ENCODE assay signal across 1 cellular context in the genomic region with DNA sequence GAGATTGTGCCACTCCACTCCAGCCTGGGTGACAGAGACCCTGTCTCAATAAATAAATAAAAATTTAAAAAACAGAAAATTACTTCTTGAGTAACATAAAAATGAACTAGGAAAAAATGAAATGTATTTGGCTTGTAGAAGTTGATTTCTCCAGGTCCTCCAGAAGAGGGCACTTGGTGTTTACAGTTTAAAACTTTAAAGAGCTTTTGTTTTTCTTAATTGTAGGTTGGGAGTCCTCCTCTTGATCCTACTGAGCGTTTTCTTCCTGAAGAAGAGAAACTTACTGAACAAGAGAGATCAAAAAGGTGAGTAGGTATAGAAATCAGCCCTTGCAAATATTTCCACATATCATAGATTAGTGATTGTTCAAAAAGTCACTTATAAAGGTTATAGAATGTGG.
A peak's percentile ranks its signal among the peaks of the same experiment; 100 is the strongest.
TF ChIP-seq lines count a peak whose summit lies in the region.

No MANE protein-coding gene starts in this region.

TF ChIP-seq in HepG2, 621 proteins besides CTCF, POLR2A, EP300 and RAD21:
- peak; percentile 52 for TF ChIP-seq STAG1 (CRISPR knock-in tag; IDR thresholded peaks at IDR 0.05)
- TF ChIP-seq HOXA3 (CRISPR knock-in tag; IDR thresholded peaks at IDR 0.05) = no peak
- no peak for TF ChIP-seq ZBTB20 (CRISPR knock-in tag; IDR thresholded peaks at IDR 0.05; ENCODE audit: borderline replicate concordance, low read depth)
- TF ChIP-seq MEF2D (CRISPR knock-in tag; IDR thresholded peaks at IDR 0.05) = no peak
- no peak for TF ChIP-seq CERS6 (CRISPR knock-in tag; IDR thresholded peaks at IDR 0.05)
- TF ChIP-seq SMC3 (IDR thresholded peaks at IDR 0.05; ENCODE audit: low read length) = peak; percentile 42; the same call in 1 of the 2 replicates
TF ChIP-seq in HepG2: peak in this region for 2.
